Comparison of ENCODE assay signal across 9 cellular contexts in the genomic region with DNA sequence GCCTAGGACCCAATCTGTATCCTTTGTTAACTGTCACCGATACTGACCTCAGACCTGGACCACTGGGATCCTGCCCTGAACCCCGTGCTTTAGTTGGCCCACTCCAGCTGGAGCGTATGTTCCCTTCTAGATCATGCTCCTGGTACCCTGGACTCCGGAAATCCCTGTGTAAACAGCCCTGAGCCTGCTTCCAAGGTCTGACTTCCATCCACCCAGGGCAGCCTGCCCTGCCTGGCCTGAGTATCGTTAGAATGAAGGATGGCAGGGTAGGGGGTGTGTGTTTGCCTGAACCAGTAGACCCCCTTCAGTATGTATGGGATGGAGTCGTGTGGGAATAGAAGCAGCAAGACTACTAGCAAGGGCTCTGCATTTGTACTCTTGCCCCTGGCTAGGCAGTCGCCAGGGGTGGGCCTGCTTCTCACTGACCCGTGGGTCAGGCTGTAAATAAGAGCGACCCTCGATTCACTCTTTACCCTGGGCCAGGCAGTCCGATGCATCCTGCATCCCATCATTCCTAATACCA. TPM values are rescaled to one million over a fixed set of nuclear protein-coding genes. Genes with fewer than 3 reads are reported as not detected.
A peak's percentile ranks its signal among the peaks of the same experiment; 100 is the strongest.
DNase-seq lines count a peak whose midpoint lies in the region; ATAC-seq, FAIRE-seq and TF ChIP-seq lines count a peak whose summit lies in the region.
"Had no signal": no experiment of that assay in that cellular context is flagged by ENCODE, and none has a peak within 500 bp of the region (broad histone marks: within the 10 kb centered on the region; RNA-seq: fewer than 3 reads in every experiment).

No MANE protein-coding gene starts in this region.

- H3K27me3 Mint-ChIP-seq in activated CD4-positive, alpha-beta T cell treated with anti-CD3 and anti-CD28 coated beads, Interleukin-2, amount 10 ng/mL, durations not matched to agents 7 days and 5 days: peaks cover 37% of the 10 kb centered on the region

- H3K9me3 ChIP-seq in K562 (replicated peaks; ENCODE audit: control insufficient read depth, insufficient read depth, low read depth, low read length): no peaks in the 10 kb centered on the region
- no peaks in the 10 kb centered on the region for H3K9me3 ChIP-seq in lower lobe of right lung
- H3K9me3 ChIP-seq in thoracic aorta: no peaks in the 10 kb centered on the region

- no peak for DNase-seq in activated CD4-positive, alpha-beta T cell treated with anti-CD3 and anti-CD28 coated beads, Interleukin-2, amount 10 ng/mL, durations not matched to agents 7 days and 5 days
- no peak for DNase-seq in activated CD4-positive, alpha-beta T cell treated with anti-CD3 and anti-CD28 coated beads, Interleukin-2, amount 50 U/mL, for 48 hours
- DNase-seq in K562 (ENCODE audit: extremely low read depth in 1 of 4, low spot score in 3 of 4) (no peak), lower lobe of right lung (no peak), thoracic aorta (ENCODE audit: low spot score) (no peak), globus pallidus (ENCODE audit: low spot score) (no peak)
- DNase-seq: DND-41 had no signal

- TF ChIP-seq POLR2A in K562 (conservative IDR thresholded peaks at IDR 0.05): no peak

- CTCF ChIA-PET in activated CD4-positive, alpha-beta T cell treated with anti-CD3 and anti-CD28 coated beads, Interleukin-2, amount 10 ng/mL, durations not matched to agents 7 days and 5 days (lab: Charles Lee): no interaction called here
- CTCF ChIA-PET in K562 (lab: Yijun Ruan, JAX; ENCODE audit: low intra/inter-chr PET ratio): interaction anchor here (0.7 kb wide), 1 partner anchor 1718 kb away, joined by 3 read pairs; no protein-coding TSS in a partner anchor

- peak overlapping the region; percentile 79 for H3K4me2 ChIP-seq in K562 (ENCODE audit: insufficient read depth, low read length)

- H3K36me3 Mint-ChIP-seq in activated CD4-positive, alpha-beta T cell treated with anti-CD3 and anti-CD28 coated beads, Interleukin-2, amount 10 ng/mL, durations not matched to agents 7 days and 5 days (ENCODE audit: low read depth): no peaks in the 10 kb centered on the region

- peaks cover 5% of the 10 kb centered on the region; the same call in 1 of the 3 replicates for H3K36me3 ChIP-seq in K562 (ENCODE audit: control insufficient read depth, insufficient read depth, low read length)
- no peaks in the 10 kb centered on the region for H3K36me3 ChIP-seq in lower lobe of right lung
- H3K36me3 ChIP-seq in thoracic aorta: no peaks in the 10 kb centered on the region

- H3K4me1 ChIP-seq in K562 (replicated peaks in 1 of 2; ENCODE audit: control insufficient read depth in 2 of 2, insufficient read depth in 2 of 2, low read length in 2 of 2): peaks cover 22 to 23% of the 10 kb centered on the region in 2 experiments; a peak in 4 of 5 replicates
- peaks cover 8% of the 10 kb centered on the region for H3K4me1 ChIP-seq in lower lobe of right lung
- peaks cover 8 to 21% of the 10 kb centered on the region in 2 donors for H3K4me1 ChIP-seq in thoracic aorta (ENCODE audit: control insufficient read depth in 1 of 2, low read depth in 2 of 2)

- ATAC-seq in K562 (peak; percentile 8), lower lobe of right lung (peak; percentile 5 to 21), thoracic aorta (ENCODE audit: insufficient number of reproducible peaks, low FRiP score, low read depth) (no peak), GM19455 (IDR thresholded peaks at IDR 0.05; ENCODE audit: unreplicated experiment) (no peak), GM21381 (IDR thresholded peaks at IDR 0.05; ENCODE audit: unreplicated experiment) (no peak)

- no peaks in the 10 kb centered on the region for H3K9me1 ChIP-seq in K562 (ENCODE audit: control insufficient read depth, insufficient read depth, low read length)

- TF ChIP-seq CTCF in K562 (IDR thresholded peaks at IDR 0.05 in 2 of 3, conservative IDR thresholded peaks at IDR 0.05 in 1 of 3; ENCODE audit: insufficient read depth in 2 of 3, low read depth in 1 of 3, low read length in 3 of 3) (no peak), lower lobe of right lung (IDR thresholded peaks at IDR 0.05) (no peak), thoracic aorta (IDR thresholded peaks at IDR 0.05) (no peak)

- no peak for TF ChIP-seq EP300 in K562 (IDR thresholded peaks at IDR 0.05; ENCODE audit: low read length)

- peaks cover 18% of the 10 kb centered on the region; the same call in 2 of the 3 replicates for H3K79me2 ChIP-seq in K562 (ENCODE audit: control insufficient read depth, insufficient read depth, low read length)

- in situ Hi-C loops in K562 (cut with MboI): no loop called here

- peak overlapping the region; percentile 77 to 94 for H3K9ac ChIP-seq in K562 (ENCODE audit: insufficient read depth in 1 of 2, low read depth in 2 of 2, low read length in 2 of 2)

- no peaks in the 10 kb centered on the region for H4K20me1 ChIP-seq in K562 (replicated peaks; ENCODE audit: control insufficient read depth, insufficient read depth, low read length)

- TF ChIP-seq RAD21 in K562 (CRISPR knock-in tag; conservative IDR thresholded peaks at IDR 0.05 in 1 of 2, IDR thresholded peaks at IDR 0.05 in 1 of 2): no peak

- intact Hi-C loops in K562 (cut with micrococcal nuclease): no loop called here
- intact Hi-C loops in lower lobe of right lung (cut with DNase I): no loop called here

- POLR2A ChIA-PET in activated CD4-positive, alpha-beta T cell treated with anti-CD3 and anti-CD28 coated beads, Interleukin-2, amount 10 ng/mL, durations not matched to agents 7 days and 5 days (lab: Charles Lee): no interaction called here
- POLR2A ChIA-PET in K562 (lab: Yijun Ruan, JAX): interaction anchor here (1.2 to 5.8 kb wide), 3 partner anchors 11 to 50 kb away, joined by 5 to 26 read pairs (median 5); partner anchors contain the start of gene MYO1D

- H3K27ac Mint-ChIP-seq in activated CD4-positive, alpha-beta T cell treated with anti-CD3 and anti-CD28 coated beads, Interleukin-2, amount 10 ng/mL, durations not matched to agents 7 days and 5 days: no peak overlapping the region

- H3K9me3 Mint-ChIP-seq in activated CD4-positive, alpha-beta T cell treated with anti-CD3 and anti-CD28 coated beads, Interleukin-2, amount 10 ng/mL, durations not matched to agents 7 days and 5 days: no peaks in the 10 kb centered on the region

- H3K27ac ChIP-seq in K562 (ENCODE audit: extremely low read depth, low read depth, low read length): peak overlapping the region; percentile 69; the same call in 1 of the 3 replicates
- H3K27ac ChIP-seq in lower lobe of right lung: peak overlapping the region; percentile 73
- H3K27ac ChIP-seq in thoracic aorta: peak overlapping the region; percentile 77 to 87

- H3K4me3 Mint-ChIP-seq in activated CD4-positive, alpha-beta T cell treated with anti-CD3 and anti-CD28 coated beads, Interleukin-2, amount 10 ng/mL, durations not matched to agents 7 days and 5 days: peak overlapping the region; percentile 11

- no TSS peak for BruUV-seq in K562 (replicated peaks; lab: Mats Ljungman, UMichigan)

- peaks cover 1% of the 10 kb centered on the region for H3K4me1 Mint-ChIP-seq in activated CD4-positive, alpha-beta T cell treated with anti-CD3 and anti-CD28 coated beads, Interleukin-2, amount 10 ng/mL, durations not matched to agents 7 days and 5 days

- H3K4me3 ChIP-seq in K562 (peak overlapping the region; percentile 69), lower lobe of right lung (peak overlapping the region; percentile 58), thoracic aorta (peak overlapping the region; percentile 85)

- peak overlapping the region; percentile 90 for H2AFZ ChIP-seq in K562 (ENCODE audit: low read depth, low read length)

- H3K27me3 ChIP-seq in K562 (ENCODE audit: control insufficient read depth in 2 of 2, insufficient read depth in 2 of 2, low read length in 2 of 2): no peaks in the 10 kb centered on the region
- H3K27me3 ChIP-seq in lower lobe of right lung (ENCODE audit: low read depth): peaks cover 15% of the 10 kb centered on the region
- H3K27me3 ChIP-seq in thoracic aorta (replicated peaks; ENCODE audit: insufficient read depth): no peaks in the 10 kb centered on the region

- no peak for FAIRE-seq in K562 (lab: Jason Lieb, UNC)

- 66% methylated on average over 11 of the region's 11 CpGs for WGBS in K562 (ENCODE audit: insufficient coverage, low coverage, missing lambda C conversion rate)

RNA-seq across cellular contexts. Expression of gene TMEM98, which starts 0.7 kb away (rescaled TPM):
- under 1 TPM; 0.17 to 0.58 TPM for total RNA-seq in activated CD4-positive, alpha-beta T cell treated with anti-CD3 and anti-CD28 coated beads, Interleukin-2, amount 10 ng/mL, durations not matched to agents 7 days and 5 days
- total RNA-seq in K562 (2011; cell fraction: chromatin; rRNA removed; ENCODE audit: low replicate concordance): 71.8 and 172 TPM in 2 replicates
- total RNA-seq in K562 (2011; cell fraction: nucleolus; rRNA removed): 232 and 247 TPM in 2 replicates
- total RNA-seq in K562 (2011; cell fraction: nucleoplasm; rRNA removed): 162 and 166 TPM in 2 replicates
- total RNA-seq in K562 (2014; rRNA removed) (51.6 and 66.7 TPM in 2 replicates), K562 (2014; rRNA removed; fragmentation: Illumina TruSeq; extraction: Trizol) (29.8 and 38.8 TPM in 2 replicates), K562 (2015; rRNA removed; fragmentation: Illumina TruSeq; extraction: Trizol) (33.1 and 33.5 TPM in 2 replicates), K562 (2021) (58.4 and 60.2 TPM in 2 replicates), lower lobe of right lung (47.9 TPM), thoracic aorta (10 to 100 TPM; 85.3 to 87.1 TPM)
- polyA plus RNA-seq in K562 (2011; rRNA removed) (85.5 and 164 TPM in 2 replicates), K562 (2014; fragmentation: Illumina TruSeq; extraction: Trizol) (75.8 and 87.3 TPM in 2 replicates), K562 (2014; fragmentation: Nextera tagmentation; extraction: Ambion mirVana) (100 to 1,000 TPM; 112 to 115 TPM), K562 (2014; rRNA removed) (84.7 and 92.1 TPM in 2 replicates)
- polyA plus RNA-seq in K562 (2011; cell fraction: cytosol; rRNA removed): 167 and 362 TPM in 2 replicates
- polyA plus RNA-seq in K562 (2011; cell fraction: nucleus; rRNA removed): 87.5 and 178 TPM in 2 replicates
- 75.0 and 83.8 TPM in 2 replicates for polyA plus RNA-seq in K562 (2012)
- polyA minus RNA-seq in K562 (2011; rRNA and poly(A)+ RNA removed): 48.5 and 125 TPM in 2 replicates
- polyA minus RNA-seq in K562 (2011; cell fraction: cytosol; rRNA and poly(A)+ RNA removed): 32.2 and 69.1 TPM in 2 replicates
- 18.9 and 23.7 TPM in 2 replicates for polyA minus RNA-seq in K562 (2011; cell fraction: nucleus; rRNA and poly(A)+ RNA removed)

RNA-seq across cellular contexts. Expression of gene MYO1D, which starts 50.3 kb away (rescaled TPM):
- total RNA-seq in activated CD4-positive, alpha-beta T cell treated with anti-CD3 and anti-CD28 coated beads, Interleukin-2, amount 10 ng/mL, durations not matched to agents 7 days and 5 days: 1 to 10 TPM; 2.0 to 2.2 TPM
- total RNA-seq in K562 (2011; cell fraction: chromatin; rRNA removed; ENCODE audit: low replicate concordance): 172 and 277 TPM in 2 replicates
- 94.2 and 97.4 TPM in 2 replicates for total RNA-seq in K562 (2011; cell fraction: nucleolus; rRNA removed)
- 114 and 123 TPM in 2 replicates for total RNA-seq in K562 (2011; cell fraction: nucleoplasm; rRNA removed)
- 34.9 and 39.5 TPM in 2 replicates for total RNA-seq in K562 (2014; rRNA removed)
- total RNA-seq in K562 (2014; rRNA removed; fragmentation: Illumina TruSeq; extraction: Trizol): 46.2 and 46.3 TPM in 2 replicates
- 44.6 and 45.4 TPM in 2 replicates for total RNA-seq in K562 (2015; rRNA removed; fragmentation: Illumina TruSeq; extraction: Trizol)
- total RNA-seq in K562 (2021): 50.7 and 60.2 TPM in 2 replicates
- polyA plus RNA-seq in K562 (2011; rRNA removed): 26.4 and 71.2 TPM in 2 replicates
- polyA plus RNA-seq in K562 (2011; cell fraction: cytosol; rRNA removed): 26.0 and 47.6 TPM in 2 replicates
- polyA plus RNA-seq in K562 (2011; cell fraction: nucleus; rRNA removed): 20.8 and 29.6 TPM in 2 replicates
- polyA plus RNA-seq in K562 (2012): 52.4 and 65.3 TPM in 2 replicates
- 50.3 and 68.1 TPM in 2 replicates for polyA plus RNA-seq in K562 (2014; fragmentation: Illumina TruSeq; extraction: Trizol)
- 1 to 10 TPM; 2.1 to 2.6 TPM for polyA plus RNA-seq in K562 (2014; fragmentation: Nextera tagmentation; extraction: Ambion mirVana)
- 30.5 and 31.0 TPM in 2 replicates for polyA plus RNA-seq in K562 (2014; rRNA removed)
- polyA minus RNA-seq in K562 (2011; rRNA and poly(A)+ RNA removed): 67.1 and 142 TPM in 2 replicates
- polyA minus RNA-seq in K562 (2011; cell fraction: cytosol; rRNA and poly(A)+ RNA removed): 34.9 and 59.8 TPM in 2 replicates
- 57.5 and 69.2 TPM in 2 replicates for polyA minus RNA-seq in K562 (2011; cell fraction: nucleus; rRNA and poly(A)+ RNA removed)
- total RNA-seq in lower lobe of right lung: 58.0 TPM
- total RNA-seq in thoracic aorta: 100 to 1,000 TPM; 257 to 370 TPM

Comparison
In these comparisons a context has a peak if more than half of its experiments do, and no peak if none do; other contexts are left out.
1. ATAC-seq: peak in K562 (single experiment) and lower lobe of right lung (2 of 2); none in thoracic aorta (single experiment), GM19455 (single experiment) and GM21381 (single experiment).
2. RNA of gene TMEM98, which starts 0.7 kb away (total RNA-seq): 85.3 to 87.1 TPM in thoracic aorta, 29.8 to 247 TPM in K562 and 47.9 TPM in lower lobe of right lung (single experiment); 0.17 to 0.58 TPM in activated CD4-positive, alpha-beta T cell treated with anti-CD3 and anti-CD28 coated beads, Interleukin-2, amount 10 ng/mL, durations not matched to agents 7 days and 5 days; every median in the first group is over 10 times any median in the second.
3. RNA of gene MYO1D, which starts 50.3 kb away (total RNA-seq): 257 to 370 TPM in thoracic aorta, 58.0 TPM in lower lobe of right lung (single experiment) and 34.9 to 277 TPM in K562; 2.0 to 2.2 TPM in activated CD4-positive, alpha-beta T cell treated with anti-CD3 and anti-CD28 coated beads, Interleukin-2, amount 10 ng/mL, durations not matched to agents 7 days and 5 days; every median in the first group is over 10 times any median in the second.
4. Peak in every context shown above with its lines, with median percentiles within 50 percentile points of each other: H3K27ac ChIP-seq and H3K4me3 ChIP-seq.